In genomic region chr3:65344846-65345245, GRCh38 we compare ENCODE assay signal across 22 cellular contexts.
"Had no signal": no experiment of that assay in that cellular context is flagged by ENCODE, and none has a peak within 500 bp of the region (broad histone marks: within the 10 kb centered on the region; RNA-seq: fewer than 3 reads in every experiment).

No MANE protein-coding gene starts in this region.

- DNase-seq: activated CD4-positive, alpha-beta memory T cell treated with anti-CD3 and anti-CD28 coated beads for 36 hours; activated CD4-positive, alpha-beta T cell treated with anti-CD3 and anti-CD28 coated beads for 36 hours; activated CD4-positive, alpha-beta T cell treated with anti-CD3 and anti-CD28 coated beads, Interleukin-2, amount 10 ng/mL, durations not matched to agents 24 days and 14 days; activated CD4-positive, CD25-positive, alpha-beta regulatory T cell; activated CD4-positive, CD25-positive, alpha-beta regulatory T cell treated with anti-CD3 and anti-CD28 coated beads, Interleukin-2, amount 50 U/mL, for 72 hours; activated CD8-positive, alpha-beta memory T cell treated with anti-CD3 and anti-CD28 coated beads, Interleukin-2, amount 10 ng/mL, durations not matched to agents 7 days and 5 days; activated CD8-positive, alpha-beta memory T cell treated with anti-CD3 and anti-CD28 coated beads, Interleukin-2, amount 50 U/mL, for 4 hours; activated CD8-positive, alpha-beta T cell treated with anti-CD3 and anti-CD28 coated beads, Interleukin-2, amount 10 ng/mL, durations not matched to agents 7 days and 5 days; activated effector memory CD4-positive, alpha-beta T cell treated with anti-CD3 and anti-CD28 coated beads, Interleukin-2, amount 50 U/mL, for 16 hours; activated naive CD4-positive, alpha-beta T cell treated with anti-CD3 and anti-CD28 coated beads, Interleukin-2, amount 10 ng/mL, durations not matched to agents 7 days and 5 days; activated naive CD8-positive, alpha-beta T cell treated with anti-CD3 and anti-CD28 coated beads, Interleukin-2, amount 10 ng/mL, durations not matched to agents 7 days and 5 days; activated T-cell treated with anti-CD3 and anti-CD28 coated beads, Interleukin-2, amount 50 U/mL, for 1 hour; activated T-cell treated with anti-CD3 and anti-CD28 coated beads, Interleukin-2, amount 50 U/mL, for 48 hours; central memory CD4-positive, alpha-beta T cell; cerebellar nuclear complex; colonic mucosa; effector CD8-positive, alpha-beta T cell; foreskin fibroblast; T-helper 1 cell; T-helper 17 cell; T1000; WERI-Rb-1 had no signal
